Comparison of ENCODE assay signal across 34 cellular contexts in genomic region chr16:67509016-67509415, GRCh38. TPM values are rescaled to one million over a fixed set of nuclear protein-coding genes. Genes with fewer than 3 reads are reported as not detected.
DNase-seq lines count a peak whose midpoint lies in the region; ATAC-seq, FAIRE-seq and TF ChIP-seq lines count a peak whose summit lies in the region.
"Had no signal": no experiment of that assay in that cellular context is flagged by ENCODE, and none has a peak within 500 bp of the region (broad histone marks: within the 10 kb centered on the region; RNA-seq: fewer than 3 reads in every experiment).

No MANE protein-coding gene starts in this region.

- ATAC-seq in left ventricle myocardium superior (no peak), right cardiac atrium (no peak), K562 (no peak)
- no peak for ATAC-seq in stimulated activated naive B cell treated with anti-CD40 and anti-IgM and Interleukin-4, amounts not matched to agents 10 μg/mL and 1 μg/mL and 100 μg/mL, for 72 hours (replicated peaks)
- ATAC-seq: activated T-cell treated with anti-CD3 and anti-CD28 coated beads, Interleukin-2, amount 50 U/mL, for 72 hours; body of pancreas; esophagus mucosa; left lobe of liver had no signal

- H3K9me3 ChIP-seq in right cardiac atrium (ENCODE audit: control insufficient read depth, low read length) (no peaks in the 10 kb centered on the region), K562 (replicated peaks; ENCODE audit: control insufficient read depth, insufficient read depth, low read depth, low read length) (no peaks in the 10 kb centered on the region)
- H3K9me3 ChIP-seq: adrenal gland, body of pancreas, right atrium auricular region, SJCRH30, tibial nerve had no signal

- DNase-seq in left ventricle myocardium superior (peak; percentile 9), right cardiac atrium (no peak), DMS79 (lab: John Stamatoyannopoulos, UW) (peak; percentile 41), K562 (ENCODE audit: extremely low read depth in 1 of 4, low spot score in 3 of 4) (peak in 1 of 4 experiments; percentile 3), cerebellar nuclear complex (lab: John Stamatoyannopoulos, UW) (no peak)
- DNase-seq in stimulated activated naive B cell treated with anti-CD40 and anti-IgM and Interleukin-4, amounts not matched to agents 10 μg/mL and 1 μg/mL and 100 μg/mL, for 72 hours = no peak
- DNase-seq in activated CD8-positive, alpha-beta memory T cell treated with anti-CD3 and anti-CD28 coated beads, Interleukin-2, amount 50 U/mL, for 4 hours = no peak
- DNase-seq: activated B cell treated with CpG ODN at 0.5 μM for 24 hours; activated CD4-positive, alpha-beta T cell treated with anti-CD3 and anti-CD28 coated beads, Interleukin-2, amount 50 U/mL, for 1 hour; activated T-cell treated with anti-CD3 and anti-CD28 coated beads, Interleukin-2, amount 50 U/mL, for 72 hours; adrenal gland; body of pancreas; C1 segment of cervical spinal cord; dermis blood vessel endothelial cell; EL; GOT3; MV-4-11; NCI-H2171 treated with DMSO at 0.1 percent for 48 hours; NCI-H510A; stimulated activated CD4-positive, alpha-beta T cell treated with anti-CD3 and anti-CD28 coated beads, Interleukin-1b, Interleukin-23, amount 100 ng/mL, for 48 hours had no signal

- CTCF ChIA-PET in K562 (lab: Yijun Ruan, JAX; ENCODE audit: low intra/inter-chr PET ratio) = no interaction called here

- in situ Hi-C loops in K562 (cut with MboI) = no loop called here

- no peak for TF ChIP-seq EP300 in K562 (IDR thresholded peaks at IDR 0.05; ENCODE audit: low read length)

- H3K9me1 ChIP-seq in K562 (ENCODE audit: control insufficient read depth, insufficient read depth, low read length) = no peaks in the 10 kb centered on the region

- H3K9me3 Mint-ChIP-seq in stimulated activated naive B cell treated with anti-CD40 and anti-IgM and Interleukin-4, amounts not matched to agents 10 μg/mL and 1 μg/mL and 100 μg/mL, for 72 hours = peaks cover 0 to 1% of the 10 kb centered on the region in 2 donors
- H3K9me3 Mint-ChIP-seq: activated B cell treated with CpG ODN at 0.5 μM for 24 hours; activated T-cell treated with anti-CD3 and anti-CD28 coated beads, Interleukin-2, amount 50 U/mL, for 72 hours; memory B cell; neural progenitor cell had no signal

- no TSS peak for BruUV-seq in K562 (replicated peaks; lab: Mats Ljungman, UMichigan)

- TF ChIP-seq CTCF in K562 (IDR thresholded peaks at IDR 0.05 in 2 of 3, conservative IDR thresholded peaks at IDR 0.05 in 1 of 3; ENCODE audit: insufficient read depth in 2 of 3, low read depth in 1 of 3, low read length in 3 of 3) = no peak

- peak overlapping the region; percentile 9 for H3K27ac Mint-ChIP-seq in stimulated activated naive B cell treated with anti-CD40 and anti-IgM and Interleukin-4, amounts not matched to agents 10 μg/mL and 1 μg/mL and 100 μg/mL, for 72 hours
- H3K27ac Mint-ChIP-seq: activated B cell treated with CpG ODN at 0.5 μM for 24 hours; activated T-cell treated with anti-CD3 and anti-CD28 coated beads, Interleukin-2, amount 50 U/mL, for 72 hours; memory B cell; neural progenitor cell had no signal

- H3K36me3 ChIP-seq in K562 (ENCODE audit: control insufficient read depth, insufficient read depth, low read length) = no peaks in the 10 kb centered on the region
- H3K36me3 ChIP-seq: adrenal gland, neural progenitor cell, right atrium auricular region, SJCRH30, tibial nerve had no signal

- H3K27me3 ChIP-seq in right cardiac atrium (ENCODE audit: control insufficient read depth, insufficient read depth) = no peaks in the 10 kb centered on the region
- H3K27me3 ChIP-seq in K562 (ENCODE audit: control insufficient read depth in 2 of 2, insufficient read depth in 2 of 2, low read length in 2 of 2) = no peaks in the 10 kb centered on the region
- H3K27me3 ChIP-seq: adrenal gland, body of pancreas, right atrium auricular region, SJCRH30, tibial nerve had no signal

- H3K27me3 Mint-ChIP-seq in stimulated activated naive B cell treated with anti-CD40 and anti-IgM and Interleukin-4, amounts not matched to agents 10 μg/mL and 1 μg/mL and 100 μg/mL, for 72 hours = no peaks in the 10 kb centered on the region
- H3K27me3 Mint-ChIP-seq: activated B cell treated with CpG ODN at 0.5 μM for 24 hours, memory B cell had no signal

- no peak for TF ChIP-seq RAD21 in K562 (CRISPR knock-in tag; conservative IDR thresholded peaks at IDR 0.05 in 1 of 2, IDR thresholded peaks at IDR 0.05 in 1 of 2)

- H3K4me1 ChIP-seq in right cardiac atrium (ENCODE audit: control insufficient read depth, insufficient read depth, low read length) = no peaks in the 10 kb centered on the region
- H3K4me1 ChIP-seq in K562 (replicated peaks in 1 of 2; ENCODE audit: control insufficient read depth in 2 of 2, insufficient read depth in 2 of 2, low read length in 2 of 2) = peaks cover 18 to 20% of the 10 kb centered on the region in 2 experiments; a peak in 3 of 5 replicates
- H3K4me1 ChIP-seq: adrenal gland, body of pancreas had no signal

- intact Hi-C loops in left ventricle myocardium superior (cut with micrococcal nuclease) = no loop called here
- intact Hi-C loops in right cardiac atrium (cut with DNase I) = no loop called here
- intact Hi-C loops in K562 (cut with micrococcal nuclease) = no loop called here

- peaks cover 2 to 3% of the 10 kb centered on the region in 2 donors for H3K36me3 Mint-ChIP-seq in stimulated activated naive B cell treated with anti-CD40 and anti-IgM and Interleukin-4, amounts not matched to agents 10 μg/mL and 1 μg/mL and 100 μg/mL, for 72 hours
- H3K36me3 Mint-ChIP-seq: neural progenitor cell had no signal

- no peak overlapping the region for H3K4me3 ChIP-seq in right cardiac atrium (ENCODE audit: low read length)
- H3K4me3 ChIP-seq in K562 = no peak overlapping the region
- H3K4me3 ChIP-seq: adrenal gland, body of pancreas, neural progenitor cell, right atrium auricular region, SJCRH30, tibial nerve had no signal

- POLR2A ChIA-PET in K562 (lab: Yijun Ruan, JAX) = interaction anchor here (0.6 kb wide), 1 partner anchor 184 kb away, joined by 3 read pairs; no protein-coding TSS in a partner anchor

- TF ChIP-seq POLR2A in K562 (conservative IDR thresholded peaks at IDR 0.05) = no peak

- no peaks in the 10 kb centered on the region for H4K20me1 ChIP-seq in K562 (replicated peaks; ENCODE audit: control insufficient read depth, insufficient read depth, low read length)

- no peak overlapping the region for H3K4me3 Mint-ChIP-seq in stimulated activated naive B cell treated with anti-CD40 and anti-IgM and Interleukin-4, amounts not matched to agents 10 μg/mL and 1 μg/mL and 100 μg/mL, for 72 hours
- H3K4me3 Mint-ChIP-seq: activated B cell treated with CpG ODN at 0.5 μM for 24 hours; activated T-cell treated with anti-CD3 and anti-CD28 coated beads, Interleukin-2, amount 50 U/mL, for 72 hours; memory B cell; neural progenitor cell had no signal

- H3K27ac ChIP-seq in right cardiac atrium (ENCODE audit: low read length) (no peak overlapping the region), K562 (ENCODE audit: extremely low read depth, low read depth, low read length) (no peak overlapping the region)
- H3K27ac ChIP-seq: adrenal gland, body of pancreas, HL-60, neural progenitor cell, right atrium auricular region, SJCRH30, tibial nerve had no signal

- WGBS in right cardiac atrium = 89% methylated on average over 4 of the region's 4 CpGs
- 74% methylated on average over 4 of the region's 4 CpGs for WGBS in K562 (ENCODE audit: insufficient coverage, low coverage, missing lambda C conversion rate)

- no peaks in the 10 kb centered on the region for H3K79me2 ChIP-seq in K562 (ENCODE audit: control insufficient read depth, insufficient read depth, low read length)

- FAIRE-seq in K562 (lab: Jason Lieb, UNC) = no peak
- FAIRE-seq: D721Med, islet of Langerhans had no signal

- H2AFZ ChIP-seq in K562 (ENCODE audit: low read depth, low read length) = no peak overlapping the region
- H2AFZ ChIP-seq: neural progenitor cell had no signal

- H3K4me1 Mint-ChIP-seq in stimulated activated naive B cell treated with anti-CD40 and anti-IgM and Interleukin-4, amounts not matched to agents 10 μg/mL and 1 μg/mL and 100 μg/mL, for 72 hours = peaks cover 24 to 38% of the 10 kb centered on the region in 2 donors
- H3K4me1 Mint-ChIP-seq: neural progenitor cell had no signal

- H3K9ac ChIP-seq in K562 (ENCODE audit: insufficient read depth in 1 of 2, low read depth in 2 of 2, low read length in 2 of 2) = no peak overlapping the region
- H3K9ac ChIP-seq: neural progenitor cell had no signal

- H3K4me2 ChIP-seq in K562 (ENCODE audit: insufficient read depth, low read length) = no peak overlapping the region
- H3K4me2 ChIP-seq: neural progenitor cell had no signal

RNA-seq across cellular contexts. Expression of gene RIPOR1, which starts 19.6 kb away (rescaled TPM):
- 76.1 TPM for total RNA-seq in left ventricle myocardium superior
- 10 to 100 TPM; 76.2 to 86.6 (median 83.7) TPM for total RNA-seq in right cardiac atrium
- 43.8 TPM for polyA plus RNA-seq in right cardiac atrium
- 26.1 and 49.9 TPM in 2 replicates for total RNA-seq in K562 (2011; cell fraction: chromatin; rRNA removed; ENCODE audit: low replicate concordance)
- 21.0 and 27.9 TPM in 2 replicates for total RNA-seq in K562 (2011; cell fraction: nucleolus; rRNA removed)
- total RNA-seq in K562 (2011; cell fraction: nucleoplasm; rRNA removed) = 23.4 and 27.7 TPM in 2 replicates
- total RNA-seq in K562 (2014; rRNA removed) = 3.5 and 7.9 TPM in 2 replicates
- 1.2 and 1.4 TPM in 2 replicates for total RNA-seq in K562 (2014; rRNA removed; fragmentation: Illumina TruSeq; extraction: Trizol)
- total RNA-seq in K562 (2015; rRNA removed; fragmentation: Illumina TruSeq; extraction: Trizol) = 3.0 and 3.1 TPM in 2 replicates
- total RNA-seq in K562 (2021) = 25.4 and 31.1 TPM in 2 replicates
- polyA plus RNA-seq in K562 (2011; rRNA removed) = 2.2 and 6.3 TPM in 2 replicates
- polyA plus RNA-seq in K562 (2011; cell fraction: cytosol; rRNA removed) = 1.4 and 2.4 TPM in 2 replicates
- 19.6 and 20.6 TPM in 2 replicates for polyA plus RNA-seq in K562 (2011; cell fraction: nucleus; rRNA removed)
- 14.5 and 15.2 TPM in 2 replicates for polyA plus RNA-seq in K562 (2012)
- polyA plus RNA-seq in K562 (2014; fragmentation: Illumina TruSeq; extraction: Trizol) = 10.0 and 14.1 TPM in 2 replicates
- polyA plus RNA-seq in K562 (2014; fragmentation: Nextera tagmentation; extraction: Ambion mirVana) = under 1 TPM; 0.36 to 0.37 TPM
- polyA plus RNA-seq in K562 (2014; rRNA removed) = 7.2 and 9.2 TPM in 2 replicates
- polyA minus RNA-seq in K562 (2011; rRNA and poly(A)+ RNA removed) = 4.9 and 6.9 TPM in 2 replicates
- polyA minus RNA-seq in K562 (2011; cell fraction: cytosol; rRNA and poly(A)+ RNA removed) = 8.8 and 31.9 TPM in 2 replicates
- polyA minus RNA-seq in K562 (2011; cell fraction: nucleus; rRNA and poly(A)+ RNA removed) = 7.0 and 19.2 TPM in 2 replicates

RNA-seq across cellular contexts. Expression of gene AGRP, which starts 25.7 kb away (rescaled TPM):
- not detected for total RNA-seq in left ventricle myocardium superior
- total RNA-seq in right cardiac atrium = not detected
- polyA plus RNA-seq in right cardiac atrium = not detected
- total RNA-seq in K562 (2011; cell fraction: chromatin; rRNA removed; ENCODE audit: low replicate concordance) = not detected in 2 replicates
- total RNA-seq in K562 (2011; cell fraction: nucleolus; rRNA removed) = not detected in 2 replicates
- total RNA-seq in K562 (2011; cell fraction: nucleoplasm; rRNA removed) = not detected in 2 replicates
- total RNA-seq in K562 (2014; rRNA removed) = not detected in 2 replicates
- total RNA-seq in K562 (2014; rRNA removed; fragmentation: Illumina TruSeq; extraction: Trizol) = not detected in 2 replicates
- total RNA-seq in K562 (2015; rRNA removed; fragmentation: Illumina TruSeq; extraction: Trizol) = not detected in 2 replicates
- total RNA-seq in K562 (2021) = not detected in 2 replicates
- not detected in 2 replicates for polyA plus RNA-seq in K562 (2011; rRNA removed)
- polyA plus RNA-seq in K562 (2011; cell fraction: cytosol; rRNA removed) = not detected in 2 replicates
- not detected in 2 replicates for polyA plus RNA-seq in K562 (2011; cell fraction: nucleus; rRNA removed)
- polyA plus RNA-seq in K562 (2012) = not detected in 2 replicates
- not detected in 2 replicates for polyA plus RNA-seq in K562 (2014; fragmentation: Illumina TruSeq; extraction: Trizol)
- not detected for polyA plus RNA-seq in K562 (2014; fragmentation: Nextera tagmentation; extraction: Ambion mirVana)
- not detected in 2 replicates for polyA plus RNA-seq in K562 (2014; rRNA removed)
- not detected in 2 replicates for polyA minus RNA-seq in K562 (2011; rRNA and poly(A)+ RNA removed)
- polyA minus RNA-seq in K562 (2011; cell fraction: cytosol; rRNA and poly(A)+ RNA removed) = not detected in 2 replicates
- polyA minus RNA-seq in K562 (2011; cell fraction: nucleus; rRNA and poly(A)+ RNA removed) = not detected in 2 replicates
- total RNA-seq: activated B cell treated with CpG ODN at 0.5 μM for 24 hours; activated T-cell treated with anti-CD3 and anti-CD28 coated beads, Interleukin-2, amount 50 U/mL, for 72 hours; body of pancreas; dermis blood vessel endothelial cell; esophagus mucosa; fibroblast of villous mesenchyme; left lobe of liver; right atrium auricular region; RPMI7951; SJCRH30; T-helper 1 cell treated with Interleukin-12 subunit alpha and Interleukin-12 subunit beta and Interleukin-4 antibody, amounts not matched to agents 30 ng/mL and 1 ng/mL, for 36 hours; tibial nerve had no signal
- polyA plus RNA-seq: AG04450 had no signal

RNA-seq across cellular contexts. Expression of gene ATP6V0D1, which starts 28.1 kb away (rescaled TPM):
- total RNA-seq in left ventricle myocardium superior (66.6 TPM), right cardiac atrium (10 to 100 TPM; 64.1 to 79.4 (median 68.2) TPM), K562 (2014; rRNA removed) (45.6 and 54.5 TPM in 2 replicates), K562 (2014; rRNA removed; fragmentation: Illumina TruSeq; extraction: Trizol) (22.0 and 30.6 TPM in 2 replicates), K562 (2015; rRNA removed; fragmentation: Illumina TruSeq; extraction: Trizol) (51.8 and 53.5 TPM in 2 replicates), K562 (2021) (61.3 and 61.5 TPM in 2 replicates)
- polyA plus RNA-seq in right cardiac atrium (44.6 TPM), K562 (2011; rRNA removed) (48.2 and 51.5 TPM in 2 replicates), K562 (2014; fragmentation: Illumina TruSeq; extraction: Trizol) (64.9 and 69.7 TPM in 2 replicates), K562 (2014; fragmentation: Nextera tagmentation; extraction: Ambion mirVana) (10 to 100 TPM; 23.2 to 40.7 TPM), K562 (2014; rRNA removed) (33.9 and 37.3 TPM in 2 replicates)
- total RNA-seq in K562 (2011; cell fraction: chromatin; rRNA removed; ENCODE audit: low replicate concordance) = 30.0 and 74.0 TPM in 2 replicates
- 56.4 and 56.6 TPM in 2 replicates for total RNA-seq in K562 (2011; cell fraction: nucleolus; rRNA removed)
- 38.9 and 42.7 TPM in 2 replicates for total RNA-seq in K562 (2011; cell fraction: nucleoplasm; rRNA removed)
- 97.2 and 146 TPM in 2 replicates for polyA plus RNA-seq in K562 (2011; cell fraction: cytosol; rRNA removed)
- 52.3 and 67.8 TPM in 2 replicates for polyA plus RNA-seq in K562 (2011; cell fraction: nucleus; rRNA removed)
- 84.3 and 116 TPM in 2 replicates for polyA plus RNA-seq in K562 (2012)
- polyA minus RNA-seq in K562 (2011; rRNA and poly(A)+ RNA removed) = 45.3 and 118 TPM in 2 replicates
- 61.6 and 78.2 TPM in 2 replicates for polyA minus RNA-seq in K562 (2011; cell fraction: cytosol; rRNA and poly(A)+ RNA removed)
- polyA minus RNA-seq in K562 (2011; cell fraction: nucleus; rRNA and poly(A)+ RNA removed) = 17.6 and 17.7 TPM in 2 replicates

RNA-seq across cellular contexts. Expression of gene CTCF, which starts 53.3 kb away (rescaled TPM):
- total RNA-seq in left ventricle myocardium superior = 32.8 TPM
- 10 to 100 TPM; 24.2 to 30.5 (median 28.6) TPM for total RNA-seq in right cardiac atrium
- polyA plus RNA-seq in right cardiac atrium = 17.5 TPM
- total RNA-seq in K562 (2011; cell fraction: chromatin; rRNA removed; ENCODE audit: low replicate concordance) = 41.2 and 61.0 TPM in 2 replicates
- total RNA-seq in K562 (2011; cell fraction: nucleolus; rRNA removed) = 26.5 and 26.8 TPM in 2 replicates
- total RNA-seq in K562 (2011; cell fraction: nucleoplasm; rRNA removed) = 34.7 and 46.6 TPM in 2 replicates
- total RNA-seq in K562 (2014; rRNA removed) = 31.3 and 34.6 TPM in 2 replicates
- total RNA-seq in K562 (2014; rRNA removed; fragmentation: Illumina TruSeq; extraction: Trizol) = 36.5 and 37.6 TPM in 2 replicates
- 45.1 and 49.2 TPM in 2 replicates for total RNA-seq in K562 (2015; rRNA removed; fragmentation: Illumina TruSeq; extraction: Trizol)
- total RNA-seq in K562 (2021) = 37.5 and 37.9 TPM in 2 replicates
- polyA plus RNA-seq in K562 (2011; rRNA removed) = 21.0 and 33.9 TPM in 2 replicates
- 17.2 and 19.3 TPM in 2 replicates for polyA plus RNA-seq in K562 (2011; cell fraction: cytosol; rRNA removed)
- polyA plus RNA-seq in K562 (2011; cell fraction: nucleus; rRNA removed) = 12.8 and 14.9 TPM in 2 replicates
- polyA plus RNA-seq in K562 (2012) = 27.6 and 33.5 TPM in 2 replicates
- 41.0 and 47.1 TPM in 2 replicates for polyA plus RNA-seq in K562 (2014; fragmentation: Illumina TruSeq; extraction: Trizol)
- 10 to 100 TPM in 1 of 2 experiments, 1 to 10 TPM in 1; 7.8 to 11.0 TPM for polyA plus RNA-seq in K562 (2014; fragmentation: Nextera tagmentation; extraction: Ambion mirVana)
- polyA plus RNA-seq in K562 (2014; rRNA removed) = 26.4 and 27.5 TPM in 2 replicates
- polyA minus RNA-seq in K562 (2011; rRNA and poly(A)+ RNA removed) = 34.2 and 51.3 TPM in 2 replicates
- polyA minus RNA-seq in K562 (2011; cell fraction: cytosol; rRNA and poly(A)+ RNA removed) = 21.9 and 28.2 TPM in 2 replicates
- polyA minus RNA-seq in K562 (2011; cell fraction: nucleus; rRNA and poly(A)+ RNA removed) = 10.4 and 17.2 TPM in 2 replicates

Comparison
In these comparisons a context has a peak if more than half of its experiments do, and no peak if none do; other contexts are left out.
1. DNase-seq: peak in left ventricle myocardium superior (single experiment) and DMS79 (single experiment); none in right cardiac atrium (0 of 3), stimulated activated naive B cell treated with anti-CD40 and anti-IgM and Interleukin-4, amounts not matched to agents 10 μg/mL and 1 μg/mL and 100 μg/mL, for 72 hours (single experiment), cerebellar nuclear complex (0 of 2) and activated CD8-positive, alpha-beta memory T cell treated with anti-CD3 and anti-CD28 coated beads, Interleukin-2, amount 50 U/mL, for 4 hours (single experiment).